30 cellular contexts compared by ENCODE assay signal in genomic region chr2:118363604-118364003, GRCh38.
"Had no signal": no experiment of that assay in that cellular context is flagged by ENCODE, and none has a peak within 500 bp of the region (broad histone marks: within the 10 kb centered on the region; RNA-seq: fewer than 3 reads in every experiment).

No MANE protein-coding gene starts in this region.

- H3K4me2 ChIP-seq: neural progenitor cell had no signal

- H3K4me3 ChIP-seq: left lung, lower lobe of right lung, neural progenitor cell, prostate gland, skin epidermis, stomach, testis, thyroid gland, transverse colon, upper lobe of left lung had no signal

- H3K79me2 ChIP-seq: parathyroid adenoma had no signal

- H3K4me3 Mint-ChIP-seq: mesothelial cell of epicardium; naive B cell; natural killer cell; nephron progenitor cell; neural progenitor cell; stimulated activated naive B cell treated with anti-CD40 and anti-IgM and Interleukin-4, amounts not matched to agents 10 μg/mL and 1 μg/mL and 100 μg/mL, for 72 hours had no signal

- ATAC-seq: left colon; left lung; lower lobe of right lung; natural killer cell; right cardiac atrium; sciatic nerve; stimulated activated naive B cell treated with anti-CD40 and anti-IgM and Interleukin-4, amounts not matched to agents 10 μg/mL and 1 μg/mL and 100 μg/mL, for 72 hours; stimulated activated naive CD8-positive, alpha-beta T cell treated with anti-CD3 and anti-CD28 coated beads, Interleukin-15, Interleukin-2, amounts not matched to agents 100 U/mL and 50 U/mL, for 24 hours had no signal

- H3K36me3 ChIP-seq: left lung, lower lobe of right lung, neural progenitor cell, neutrophil, prostate gland, stomach, thyroid gland, transverse colon, upper lobe of left lung had no signal

- H3K4me1 ChIP-seq: left lung, lower lobe of right lung, neural progenitor cell, parathyroid adenoma, prostate gland, stomach, testis, thyroid gland, transverse colon, upper lobe of left lung had no signal

- H3K27ac Mint-ChIP-seq: mesothelial cell of epicardium; naive B cell; natural killer cell; nephron progenitor cell; neural progenitor cell; stimulated activated naive B cell treated with anti-CD40 and anti-IgM and Interleukin-4, amounts not matched to agents 10 μg/mL and 1 μg/mL and 100 μg/mL, for 72 hours had no signal

- H3K9me3 Mint-ChIP-seq: natural killer cell had no signal

- H3K27me3 ChIP-seq: left lung, testis, thyroid gland, transverse colon, upper lobe of left lung had no signal

- H3K4me1 Mint-ChIP-seq: mesothelial cell of epicardium; naive B cell; natural killer cell; nephron progenitor cell; neural progenitor cell; stimulated activated naive B cell treated with anti-CD40 and anti-IgM and Interleukin-4, amounts not matched to agents 10 μg/mL and 1 μg/mL and 100 μg/mL, for 72 hours had no signal

- DNase-seq: hippocampal formation; kidney; left colon; left lung; lower lobe of right lung; mesendoderm; naive B cell; natural killer cell; nephron progenitor cell; occipital lobe; retina; right cardiac atrium; stimulated activated CD4-positive, alpha-beta T cell treated with anti-CD3 and anti-CD28 coated beads, Interleukin-12 subunit alpha, Interleukin-12 subunit beta, amount 100 ng/mL, for 4 hours; stimulated activated CD4-positive, alpha-beta T cell treated with anti-CD3 and anti-CD28 coated beads, Interleukin-15, amount 100 ng/mL, for 24 hours; stimulated activated CD4-positive, alpha-beta T cell treated with anti-CD3 and anti-CD28 coated beads, Interleukin-2, amount 100 ng/mL, for 24 hours; stimulated activated CD4-positive, alpha-beta T cell treated with anti-CD3 and anti-CD28 coated beads, Interleukin-4, amount 100 ng/mL, for 1 hour; stimulated activated naive B cell treated with anti-CD40 and anti-IgM and Interleukin-4, amounts not matched to agents 10 μg/mL and 1 μg/mL and 100 μg/mL, for 72 hours; stimulated activated naive CD8-positive, alpha-beta T cell treated with anti-CD3 and anti-CD28 coated beads, Interleukin-15, Interleukin-2, amounts not matched to agents 100 U/mL and 50 U/mL, for 24 hours; stomach; testis; thyroid gland; transverse colon; upper lobe of left lung had no signal

- H3K9me3 ChIP-seq: lower lobe of right lung, neutrophil, prostate gland, stomach, testis, thyroid gland, transverse colon, upper lobe of left lung had no signal

- H3K36me3 Mint-ChIP-seq: naive B cell; natural killer cell; stimulated activated naive B cell treated with anti-CD40 and anti-IgM and Interleukin-4, amounts not matched to agents 10 μg/mL and 1 μg/mL and 100 μg/mL, for 72 hours had no signal

- H3K27ac ChIP-seq: left lung, lower lobe of right lung, neural progenitor cell, neutrophil, parathyroid adenoma, prostate gland, skin epidermis, stomach, testis, thyroid gland, transverse colon, upper lobe of left lung had no signal

- H2AFZ ChIP-seq: neural progenitor cell, parathyroid adenoma had no signal
